ENCODE assay signal across 9 cellular contexts in the genomic region with DNA sequence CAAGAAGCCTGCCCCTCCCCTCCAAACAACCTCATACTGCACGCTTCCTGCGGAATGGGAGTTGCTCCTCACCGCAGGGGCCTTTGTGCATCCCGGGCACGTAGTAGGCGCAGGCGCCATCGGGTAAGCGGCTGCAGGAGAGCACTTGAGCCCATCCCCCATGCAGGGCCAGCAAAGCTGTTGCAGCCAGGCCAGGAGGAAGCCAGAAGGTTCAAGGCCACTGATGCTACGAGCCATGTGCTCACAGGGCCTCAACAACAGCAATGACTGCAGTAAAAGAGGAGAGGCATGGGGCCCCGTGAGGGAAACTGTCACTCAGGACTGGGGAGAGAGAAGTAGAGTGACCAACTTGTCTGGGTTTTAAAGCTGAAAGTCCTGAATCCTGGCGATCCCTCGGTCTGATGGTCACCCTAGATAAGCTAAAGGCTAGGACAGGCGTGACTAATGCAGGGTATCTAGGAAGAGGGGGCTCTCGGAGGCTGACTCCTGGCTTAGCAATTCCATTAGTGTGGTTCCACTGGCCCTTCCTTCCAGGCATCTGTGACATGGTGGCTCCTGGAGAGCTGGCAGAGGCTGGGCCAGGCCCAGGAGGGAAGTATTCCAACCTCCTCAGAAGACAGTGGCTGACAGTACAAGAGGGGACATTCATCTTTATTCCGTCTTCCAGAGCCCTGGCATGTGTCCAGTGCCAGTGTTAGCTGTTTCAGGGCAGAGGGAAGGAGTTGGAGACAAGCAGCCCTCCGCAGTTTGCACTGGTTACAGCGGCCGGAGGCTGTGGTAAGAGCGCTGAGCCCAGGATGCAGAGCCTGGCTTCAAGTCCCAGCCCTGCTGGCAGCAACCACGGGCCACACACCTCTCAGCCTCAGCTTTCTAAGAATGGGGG. TPM values are rescaled to one million over a fixed set of nuclear protein-coding genes. Genes with fewer than 3 reads are reported as not detected.
DNase-seq lines count a peak whose midpoint lies in the region; ATAC-seq and TF ChIP-seq lines count a peak whose summit lies in the region.
"Had no signal": no experiment of that assay in that cellular context is flagged by ENCODE, and none has a peak within 500 bp of the region (broad histone marks: within the 10 kb centered on the region; RNA-seq: fewer than 3 reads in every experiment).

No MANE protein-coding gene starts in this region.

- no peaks in the 10 kb centered on the region for H3K9me3 ChIP-seq in tibial artery

- H3K4me1 ChIP-seq in tibial artery = peaks cover 0 to 22% (median 17%) of the 10 kb centered on the region in 4 donors

- no peaks in the 10 kb centered on the region for H3K9me3 Mint-ChIP-seq in activated T-cell treated with anti-CD3 and anti-CD28 coated beads, Interleukin-2, amount 50 U/mL, for 4 hours

- H3K27me3 ChIP-seq in tibial artery = peaks cover 0 to 6% of the 10 kb centered on the region in 2 donors

- ATAC-seq in activated T-cell treated with anti-CD3 and anti-CD28 coated beads, Interleukin-2, amount 50 U/mL, for 4 hours = no peak
- ATAC-seq in GM21717 (IDR thresholded peaks at IDR 0.05; ENCODE audit: unreplicated experiment) (no peak), HG03135 (IDR thresholded peaks at IDR 0.05; ENCODE audit: unreplicated experiment) (no peak)

- no peak overlapping the region for H3K4me3 ChIP-seq in tibial artery

- H3K27ac ChIP-seq in VCaP (peak overlapping the region; percentile 29; the same call in 1 of the 2 replicates), substantia nigra (ENCODE audit: low read depth, low read length, poor library complexity, severe bottlenecking) (no peak overlapping the region), tibial artery (no peak overlapping the region)

- peak; percentile 34 for DNase-seq in activated T-cell treated with anti-CD3 and anti-CD28 coated beads, Interleukin-2, amount 50 U/mL, for 1 hour
- DNase-seq in activated T-cell treated with anti-CD3 and anti-CD28 coated beads, Interleukin-2, amount 50 U/mL, for 4 hours = no peak
- DNase-seq in iPS-NIHi11 (ENCODE audit: low spot score) (peak; percentile 68), substantia nigra (lab: John Stamatoyannopoulos, UW) (peak in 38 of 49 donors; percentile 4 to 64 (median 22)), tibial artery (no peak)

- H3K36me3 ChIP-seq in tibial artery = peaks cover 4 to 25% (median 22%) of the 10 kb centered on the region in 3 donors

- H3K4me3 Mint-ChIP-seq in activated T-cell treated with anti-CD3 and anti-CD28 coated beads, Interleukin-2, amount 50 U/mL, for 4 hours = no peak overlapping the region

- H3K4me1 Mint-ChIP-seq in activated T-cell treated with anti-CD3 and anti-CD28 coated beads, Interleukin-2, amount 50 U/mL, for 4 hours (ENCODE audit: low read depth) = peaks cover 19% of the 10 kb centered on the region

- H3K36me3 Mint-ChIP-seq in activated T-cell treated with anti-CD3 and anti-CD28 coated beads, Interleukin-2, amount 50 U/mL, for 4 hours (ENCODE audit: insufficient read depth) = peaks cover 9% of the 10 kb centered on the region

- H3K27me3 Mint-ChIP-seq in activated T-cell treated with anti-CD3 and anti-CD28 coated beads, Interleukin-2, amount 50 U/mL, for 4 hours (ENCODE audit: low read depth) = no peaks in the 10 kb centered on the region

- TF ChIP-seq CTCF in VCaP (conservative IDR thresholded peaks at IDR 0.05) (no peak), tibial artery (IDR thresholded peaks at IDR 0.05) (no peak)

- intact Hi-C loops in tibial artery (cut with DNase I; ENCODE audit: low total_unique reads) = loop anchor here (5.0 kb wide), 1 partner anchor 54 kb away; no protein-coding TSS in a partner anchor

RNA-seq across cellular contexts. Expression of a gene that starts 20.8 kb away (rescaled TPM):
- total RNA-seq in activated T-cell treated with anti-CD3 and anti-CD28 coated beads, Interleukin-2, amount 50 U/mL, for 4 hours = 10 to 100 TPM; 66.1 to 69.7 (median 67.0) TPM

RNA-seq across cellular contexts. Expression of a gene that starts 35.3 kb away (rescaled TPM):
- total RNA-seq in activated T-cell treated with anti-CD3 and anti-CD28 coated beads, Interleukin-2, amount 50 U/mL, for 4 hours = not detected
- total RNA-seq: bronchial epithelial cell had no signal

Comparison
In these comparisons a context has a peak if more than half of its experiments do, and no peak if none do; other contexts are left out.
1. DNase-seq: peak in activated T-cell treated with anti-CD3 and anti-CD28 coated beads, Interleukin-2, amount 50 U/mL, for 1 hour (single experiment), iPS-NIHi11 (single experiment) and substantia nigra (38 of 49); none in activated T-cell treated with anti-CD3 and anti-CD28 coated beads, Interleukin-2, amount 50 U/mL, for 4 hours (single experiment) and tibial artery (0 of 2).